ENCODE assay signal across 15 cellular contexts in genomic region chr16:29147710-29148425, GRCh38.
DNase-seq lines count a peak whose midpoint lies in the region; ATAC-seq lines count a peak whose summit lies in the region.
"Had no signal": no experiment of that assay in that cellular context is flagged by ENCODE, and none has a peak within 500 bp of the region (broad histone marks: within the 10 kb centered on the region; RNA-seq: fewer than 3 reads in every experiment).

No MANE protein-coding gene starts in this region.

- peak; percentile 16 for ATAC-seq in activated CD4-positive, alpha-beta T cell treated with anti-CD3 and anti-CD28 coated beads for 36 hours
- ATAC-seq in CD4-positive, CD25-positive, alpha-beta regulatory T cell (ENCODE audit: low read depth in 2 of 2): no peak
- no peak for ATAC-seq in activated naive CD8-positive, alpha-beta T cell treated with anti-CD3 and anti-CD28 coated beads, Interleukin-2, amount 10 ng/mL, durations not matched to agents 7 days and 5 days (ENCODE audit: low read depth)
- ATAC-seq in naive thymus-derived CD8-positive, alpha-beta T cell: no peak
- ATAC-seq: gastrocnemius medialis had no signal

- H3K4me1 ChIP-seq in CD4-positive, CD25-positive, alpha-beta regulatory T cell (ENCODE audit: control insufficient read depth, insufficient read depth, low read length, poor library complexity, severe bottlenecking): peaks cover 39% of the 10 kb centered on the region
- H3K4me1 ChIP-seq: gastrocnemius medialis had no signal

- peak; percentile 40 for DNase-seq in activated CD4-positive, alpha-beta T cell treated with anti-CD3 and anti-CD28 coated beads for 36 hours
- no peak for DNase-seq in activated CD4-positive, alpha-beta T cell treated with anti-CD3 and anti-CD28 coated beads, Interleukin-2, amount 50 U/mL, for 1 hour
- peak in 1 of 3 donors; percentile 13 for DNase-seq in CD4-positive, CD25-positive, alpha-beta regulatory T cell
- DNase-seq in activated naive CD8-positive, alpha-beta T cell treated with anti-CD3 and anti-CD28 coated beads, Interleukin-2, amount 10 ng/mL, durations not matched to agents 7 days and 5 days: no peak
- peak in 1 of 10 donors; percentile 10 for DNase-seq in naive thymus-derived CD8-positive, alpha-beta T cell
- DNase-seq in LoVo (ENCODE audit: low spot score) (no peak), G401 (ENCODE audit: low spot score) (no peak), NCI-H128 (lab: John Stamatoyannopoulos, UW; ENCODE audit: unreplicated experiment) (no peak)
- DNase-seq: Calu3; central memory CD4-positive, alpha-beta T cell; gastrocnemius medialis; MG63; NCI-H2029; NCI-H774 had no signal

- peak overlapping the region; percentile 38 for H3K27ac Mint-ChIP-seq in activated CD4-positive, alpha-beta T cell treated with anti-CD3 and anti-CD28 coated beads for 36 hours
- peak overlapping the region; percentile 98 to 100 (median 99) for H3K27ac Mint-ChIP-seq in CD4-positive, CD25-positive, alpha-beta regulatory T cell
- H3K27ac Mint-ChIP-seq in activated naive CD8-positive, alpha-beta T cell treated with anti-CD3 and anti-CD28 coated beads, Interleukin-2, amount 10 ng/mL, durations not matched to agents 7 days and 5 days: peak overlapping the region; percentile 93
- peak overlapping the region; percentile 96 to 100 (median 100) for H3K27ac Mint-ChIP-seq in naive thymus-derived CD8-positive, alpha-beta T cell

- H3K27me3 Mint-ChIP-seq in activated CD4-positive, alpha-beta T cell treated with anti-CD3 and anti-CD28 coated beads for 36 hours: no peaks in the 10 kb centered on the region
- no peaks in the 10 kb centered on the region for H3K27me3 Mint-ChIP-seq in CD4-positive, CD25-positive, alpha-beta regulatory T cell
- no peaks in the 10 kb centered on the region for H3K27me3 Mint-ChIP-seq in activated naive CD8-positive, alpha-beta T cell treated with anti-CD3 and anti-CD28 coated beads, Interleukin-2, amount 10 ng/mL, durations not matched to agents 7 days and 5 days
- H3K27me3 Mint-ChIP-seq in naive thymus-derived CD8-positive, alpha-beta T cell: no peaks in the 10 kb centered on the region

- no peak overlapping the region for H3K4me3 Mint-ChIP-seq in activated CD4-positive, alpha-beta T cell treated with anti-CD3 and anti-CD28 coated beads for 36 hours
- peak overlapping the region in 3 of 4 donors; percentile 43 to 80 (median 78) for H3K4me3 Mint-ChIP-seq in CD4-positive, CD25-positive, alpha-beta regulatory T cell
- no peak overlapping the region for H3K4me3 Mint-ChIP-seq in activated naive CD8-positive, alpha-beta T cell treated with anti-CD3 and anti-CD28 coated beads, Interleukin-2, amount 10 ng/mL, durations not matched to agents 7 days and 5 days
- H3K4me3 Mint-ChIP-seq in naive thymus-derived CD8-positive, alpha-beta T cell: peak overlapping the region in 7 of 10 donors; percentile 70 to 86 (median 80)

- H3K27ac ChIP-seq in CD4-positive, CD25-positive, alpha-beta regulatory T cell (ENCODE audit: insufficient read depth, low read length, poor library complexity, severe bottlenecking): peak overlapping the region; percentile 88
- H3K27ac ChIP-seq: gastrocnemius medialis had no signal

- no peaks in the 10 kb centered on the region for H3K9me3 ChIP-seq in CD4-positive, CD25-positive, alpha-beta regulatory T cell (ENCODE audit: control insufficient read depth in 2 of 2, low read length in 2 of 2)
- H3K9me3 ChIP-seq: gastrocnemius medialis, MG63, upper lobe of left lung had no signal

- POLR2A ChIA-PET in activated CD4-positive, alpha-beta T cell treated with anti-CD3 and anti-CD28 coated beads for 36 hours (lab: Charles Lee): no interaction called here
- POLR2A ChIA-PET in activated naive CD8-positive, alpha-beta T cell treated with anti-CD3 and anti-CD28 coated beads, Interleukin-2, amount 10 ng/mL, durations not matched to agents 7 days and 5 days (lab: Charles Lee): no interaction called here
- POLR2A ChIA-PET in naive thymus-derived CD8-positive, alpha-beta T cell (lab: Charles Lee): no interaction called here

- H3K27me3 ChIP-seq in CD4-positive, CD25-positive, alpha-beta regulatory T cell (ENCODE audit: control insufficient read depth, insufficient read depth, low read length): no peaks in the 10 kb centered on the region
- H3K27me3 ChIP-seq: gastrocnemius medialis, MG63, upper lobe of left lung had no signal

- CTCF ChIA-PET in activated CD4-positive, alpha-beta T cell treated with anti-CD3 and anti-CD28 coated beads for 36 hours (lab: Charles Lee): no interaction called here

- intact Hi-C loops in activated CD4-positive, alpha-beta T cell treated with anti-CD3 and anti-CD28 coated beads for 36 hours (cut with DNase I, micrococcal nuclease): loop anchor here in 1 of 2 experiments (5.0 kb wide), 1 partner anchor 36 kb away; no protein-coding TSS in a partner anchor

- peaks cover 45% of the 10 kb centered on the region for H3K4me1 Mint-ChIP-seq in activated CD4-positive, alpha-beta T cell treated with anti-CD3 and anti-CD28 coated beads for 36 hours
- peaks cover 6 to 84% (median 32%) of the 10 kb centered on the region in 4 donors for H3K4me1 Mint-ChIP-seq in CD4-positive, CD25-positive, alpha-beta regulatory T cell
- H3K4me1 Mint-ChIP-seq in activated naive CD8-positive, alpha-beta T cell treated with anti-CD3 and anti-CD28 coated beads, Interleukin-2, amount 10 ng/mL, durations not matched to agents 7 days and 5 days: peaks cover 35% of the 10 kb centered on the region
- H3K4me1 Mint-ChIP-seq in naive thymus-derived CD8-positive, alpha-beta T cell: peaks cover 23 to 79% (median 59%) of the 10 kb centered on the region in 4 donors

- H3K36me3 ChIP-seq in CD4-positive, CD25-positive, alpha-beta regulatory T cell (ENCODE audit: control insufficient read depth, insufficient read depth, low read length): no peaks in the 10 kb centered on the region
- H3K36me3 ChIP-seq: gastrocnemius medialis, MG63 had no signal

- H3K9me3 Mint-ChIP-seq in activated CD4-positive, alpha-beta T cell treated with anti-CD3 and anti-CD28 coated beads for 36 hours (ENCODE audit: low read depth): no peaks in the 10 kb centered on the region
- H3K9me3 Mint-ChIP-seq in CD4-positive, CD25-positive, alpha-beta regulatory T cell: peaks cover 0 to 1% (median 0%) of the 10 kb centered on the region in 7 donors
- H3K9me3 Mint-ChIP-seq in activated naive CD8-positive, alpha-beta T cell treated with anti-CD3 and anti-CD28 coated beads, Interleukin-2, amount 10 ng/mL, durations not matched to agents 7 days and 5 days: no peaks in the 10 kb centered on the region
- no peaks in the 10 kb centered on the region for H3K9me3 Mint-ChIP-seq in naive thymus-derived CD8-positive, alpha-beta T cell

- in situ Hi-C loops in G401 (cut with HindIII; ENCODE audit: low sequenced_read_pairs): no loop called here

- H3K4me3 ChIP-seq in CD4-positive, CD25-positive, alpha-beta regulatory T cell (ENCODE audit: low read depth, low read length): no peak overlapping the region
- H3K4me3 ChIP-seq: gastrocnemius medialis, MG63, upper lobe of left lung had no signal

- peaks cover 28% of the 10 kb centered on the region for H3K36me3 Mint-ChIP-seq in activated CD4-positive, alpha-beta T cell treated with anti-CD3 and anti-CD28 coated beads for 36 hours (ENCODE audit: low read depth)
- peaks cover 21% of the 10 kb centered on the region for H3K36me3 Mint-ChIP-seq in CD4-positive, CD25-positive, alpha-beta regulatory T cell
- peaks cover 7% of the 10 kb centered on the region for H3K36me3 Mint-ChIP-seq in activated naive CD8-positive, alpha-beta T cell treated with anti-CD3 and anti-CD28 coated beads, Interleukin-2, amount 10 ng/mL, durations not matched to agents 7 days and 5 days
- peaks cover 0 to 10% (median 0%) of the 10 kb centered on the region in 3 donors for H3K36me3 Mint-ChIP-seq in naive thymus-derived CD8-positive, alpha-beta T cell

Comparison
In these comparisons a context has a peak if more than half of its experiments do, and no peak if none do; other contexts are left out.
1. H3K27ac Mint-ChIP-seq: peak in every context shown above with its lines; median percentile 100 in naive thymus-derived CD8-positive, alpha-beta T cell; 99 in CD4-positive, CD25-positive, alpha-beta regulatory T cell; 93 in activated naive CD8-positive, alpha-beta T cell treated with anti-CD3 and anti-CD28 coated beads, Interleukin-2, amount 10 ng/mL, durations not matched to agents 7 days and 5 days; 38 in activated CD4-positive, alpha-beta T cell treated with anti-CD3 and anti-CD28 coated beads for 36 hours.
2. H3K4me3 Mint-ChIP-seq: peak in CD4-positive, CD25-positive, alpha-beta regulatory T cell (3 of 4) and naive thymus-derived CD8-positive, alpha-beta T cell (7 of 10); none in activated CD4-positive, alpha-beta T cell treated with anti-CD3 and anti-CD28 coated beads for 36 hours (single experiment) and activated naive CD8-positive, alpha-beta T cell treated with anti-CD3 and anti-CD28 coated beads, Interleukin-2, amount 10 ng/mL, durations not matched to agents 7 days and 5 days (single experiment).